ENCODE assay signal across 1 cellular context in genomic region chr19:18848860-18849661, GRCh38.
TF ChIP-seq lines count a peak whose summit lies in the region.

No MANE protein-coding gene starts in this region.

TF ChIP-seq in GM12878, 131 proteins besides CTCF, POLR2A, EP300 and RAD21:
- peak; percentile 25 for TF ChIP-seq MEF2B (IDR thresholded peaks at IDR 0.05; ENCODE audit: partially characterized antibody, poor library complexity, severe bottlenecking)
- TF ChIP-seq USF1 (IDR thresholded peaks at IDR 0.05; ENCODE audit: borderline replicate concordance, extremely low read length, insufficient read depth, low read depth, low read length): peak; percentile 56
- no peak for TF ChIP-seq BHLHE40 (IDR thresholded peaks at IDR 0.05; ENCODE audit: borderline replicate concordance in 1 of 2, low read depth in 2 of 2, low read length in 1 of 2)
- TF ChIP-seq CBX5 (IDR thresholded peaks at IDR 0.05; ENCODE audit: low read depth): no peak
- TF ChIP-seq IKZF2 (IDR thresholded peaks at IDR 0.05): peak; percentile 5 to 35; a peak in 1 of 4 replicates
- TF ChIP-seq SPI1 (IDR thresholded peaks at IDR 0.05; ENCODE audit: borderline replicate concordance, insufficient read depth, low read depth, low read length): peak; percentile 79; the same call in 1 of the 2 replicates
- TF ChIP-seq, protein P1, sequence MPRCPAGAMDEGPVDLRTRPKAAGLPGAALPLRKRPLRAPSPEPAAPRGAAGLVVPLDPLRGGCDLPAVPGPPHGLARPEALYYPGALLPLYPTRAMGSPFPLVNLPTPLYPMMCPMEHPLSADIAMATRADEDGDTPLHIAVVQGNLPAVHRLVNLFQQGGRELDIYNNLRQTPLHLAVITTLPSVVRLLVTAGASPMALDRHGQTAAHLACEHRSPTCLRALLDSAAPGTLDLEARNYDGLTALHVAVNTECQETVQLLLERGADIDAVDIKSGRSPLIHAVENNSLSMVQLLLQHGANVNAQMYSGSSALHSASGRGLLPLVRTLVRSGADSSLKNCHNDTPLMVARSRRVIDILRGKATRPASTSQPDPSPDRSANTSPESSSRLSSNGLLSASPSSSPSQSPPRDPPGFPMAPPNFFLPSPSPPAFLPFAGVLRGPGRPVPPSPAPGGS (IDR thresholded peaks at IDR 0.05; ENCODE audit: borderline replicate concordance, insufficient read depth, low read depth, low read length, poor library complexity, severe bottlenecking): no peak
- peak in 1 of 2 experiments; percentile 66; a peak in 1 of 3 replicates for TF ChIP-seq EGR1 (IDR thresholded peaks at IDR 0.05; ENCODE audit: borderline replicate concordance in 1 of 2, low read depth in 2 of 2, low read length in 2 of 2)
